ENCODE assay signal across 20 cellular contexts in the genomic region with DNA sequence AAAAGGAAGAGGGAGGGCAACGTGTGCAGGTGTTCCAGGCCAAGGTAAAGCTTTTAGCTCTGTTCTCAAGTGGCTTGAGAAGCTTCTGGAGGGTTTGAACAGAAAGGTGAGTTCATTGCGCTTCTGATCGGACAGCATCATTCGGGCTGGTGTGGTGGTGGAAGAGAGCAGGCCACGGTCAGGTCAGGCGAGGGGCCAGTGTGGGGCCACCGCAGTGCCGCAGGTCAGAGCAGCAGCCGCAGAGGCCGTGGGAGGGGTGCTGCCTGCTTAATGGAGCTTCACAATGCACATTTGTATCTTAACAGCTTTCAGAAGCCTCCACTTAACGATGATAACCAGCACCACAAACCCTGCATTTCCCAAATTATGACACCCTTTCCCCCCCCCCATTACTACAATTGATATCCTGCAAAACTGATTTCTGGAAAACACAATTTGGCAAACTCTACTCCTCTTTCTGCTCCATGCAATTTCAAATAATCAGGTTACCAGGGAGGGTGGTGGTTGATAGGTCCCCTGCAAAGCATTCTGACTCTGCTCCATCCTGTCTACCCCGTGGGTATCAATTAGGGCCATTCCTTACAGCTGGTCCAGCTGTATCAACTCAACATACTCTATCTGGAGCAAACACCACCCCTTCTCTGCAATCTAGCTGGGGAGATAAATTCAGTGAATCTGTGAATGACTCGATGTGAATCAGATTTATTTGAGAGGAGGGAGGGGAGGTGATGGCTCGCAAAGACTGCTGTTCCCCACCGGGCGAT.
DNase-seq lines count a peak whose midpoint lies in the region; ATAC-seq, FAIRE-seq and TF ChIP-seq lines count a peak whose summit lies in the region.
"Had no signal": no experiment of that assay in that cellular context is flagged by ENCODE, and none has a peak within 500 bp of the region (broad histone marks: within the 10 kb centered on the region; RNA-seq: fewer than 3 reads in every experiment).

No MANE protein-coding gene starts in this region.

- H3K4me1 ChIP-seq in right atrium auricular region (peaks cover 0 to 17% of the 10 kb centered on the region in 2 donors), right cardiac atrium (ENCODE audit: control insufficient read depth, insufficient read depth, low read length) (no peaks in the 10 kb centered on the region), K562 (replicated peaks in 1 of 2; ENCODE audit: control insufficient read depth in 2 of 2, insufficient read depth in 2 of 2, low read length in 2 of 2) (peaks cover 0 to 11% of the 10 kb centered on the region in 2 experiments; a peak in 1 of 5 replicates), osteoblast (ENCODE audit: insufficient read depth, low read length) (no peaks in the 10 kb centered on the region)
- H3K4me1 ChIP-seq: BE2C, Caco-2 had no signal

- H3K9me3 ChIP-seq in right atrium auricular region = no peaks in the 10 kb centered on the region
- no peaks in the 10 kb centered on the region for H3K9me3 ChIP-seq in right cardiac atrium (ENCODE audit: control insufficient read depth, low read length)
- H3K9me3 ChIP-seq in K562 (replicated peaks; ENCODE audit: control insufficient read depth, insufficient read depth, low read depth, low read length) = no peaks in the 10 kb centered on the region
- no peaks in the 10 kb centered on the region for H3K9me3 ChIP-seq in osteoblast (ENCODE audit: low read depth, low read length)
- H3K9me3 ChIP-seq: BE2C, Caco-2 had no signal

- no peak for TF ChIP-seq POLR2A in K562 (conservative IDR thresholded peaks at IDR 0.05)

- H3K4me2 ChIP-seq in K562 (ENCODE audit: insufficient read depth, low read length) = no peak overlapping the region
- H3K4me2 ChIP-seq in osteoblast (ENCODE audit: insufficient read depth, low read length) = no peak overlapping the region
- H3K4me2 ChIP-seq: GM23338 had no signal

- TF ChIP-seq CTCF in right atrium auricular region (IDR thresholded peaks at IDR 0.05) (no peak), K562 (IDR thresholded peaks at IDR 0.05 in 2 of 3, conservative IDR thresholded peaks at IDR 0.05 in 1 of 3; ENCODE audit: insufficient read depth in 2 of 3, low read depth in 1 of 3, low read length in 3 of 3) (no peak), osteoblast (IDR thresholded peaks at IDR 0.05; ENCODE audit: extremely low read depth, low read depth, low read length) (no peak)

- WGBS in right cardiac atrium = 79% methylated on average over 16 of the region's 16 CpGs
- 4% methylated on average over 15 of the region's 16 CpGs for WGBS in K562 (ENCODE audit: insufficient coverage, low coverage, missing lambda C conversion rate)

- H2AFZ ChIP-seq in K562 (ENCODE audit: low read depth, low read length) (no peak overlapping the region), osteoblast (ENCODE audit: low read length) (no peak overlapping the region)
- H2AFZ ChIP-seq: GM23338 had no signal

- H3K9ac ChIP-seq in K562 (ENCODE audit: insufficient read depth in 1 of 2, low read depth in 2 of 2, low read length in 2 of 2) = no peak overlapping the region

- CTCF ChIA-PET in K562 (lab: Yijun Ruan, JAX; ENCODE audit: low intra/inter-chr PET ratio) = no interaction called here

- no peaks in the 10 kb centered on the region for H3K79me2 ChIP-seq in K562 (ENCODE audit: control insufficient read depth, insufficient read depth, low read length)
- H3K79me2 ChIP-seq in osteoblast (ENCODE audit: insufficient read depth, low read length) = no peaks in the 10 kb centered on the region

- H4K20me1 ChIP-seq in K562 (replicated peaks; ENCODE audit: control insufficient read depth, insufficient read depth, low read length) (no peaks in the 10 kb centered on the region; the same call in 1 of the 2 replicates), osteoblast (ENCODE audit: insufficient read depth, low read length) (no peaks in the 10 kb centered on the region)

- H3K4me3 ChIP-seq in right atrium auricular region = no peak overlapping the region
- no peak overlapping the region for H3K4me3 ChIP-seq in right cardiac atrium (ENCODE audit: low read length)
- H3K4me3 ChIP-seq in K562 = no peak overlapping the region
- H3K4me3 ChIP-seq in osteoblast (ENCODE audit: insufficient read depth, low read length) = no peak overlapping the region
- H3K4me3 ChIP-seq: GM23338 had no signal

- no TSS peak for BruUV-seq in K562 (replicated peaks; lab: Mats Ljungman, UMichigan)

- TF ChIP-seq RAD21 in K562 (CRISPR knock-in tag; conservative IDR thresholded peaks at IDR 0.05 in 1 of 2, IDR thresholded peaks at IDR 0.05 in 1 of 2) = no peak

- POLR2A ChIA-PET in K562 (lab: Yijun Ruan, JAX) = interaction anchor here (0.5 to 0.7 kb wide), 3 partner anchors 14 to 503 kb away, joined by 3 to 5 read pairs (median 4); no protein-coding TSS in a partner anchor

- ATAC-seq in right cardiac atrium (no peak), K562 (no peak), GM19463 (IDR thresholded peaks at IDR 0.05; ENCODE audit: unreplicated experiment) (no peak), HG02981 (IDR thresholded peaks at IDR 0.05; ENCODE audit: unreplicated experiment) (no peak)
- ATAC-seq: GM23338 had no signal

- H3K27ac ChIP-seq in right atrium auricular region (no peak overlapping the region), right cardiac atrium (ENCODE audit: low read length) (no peak overlapping the region), K562 (ENCODE audit: extremely low read depth, low read depth, low read length) (no peak overlapping the region), osteoblast (ENCODE audit: low read depth, low read length) (no peak overlapping the region)

- intact Hi-C loops in right cardiac atrium (cut with DNase I) = no loop called here
- intact Hi-C loops in K562 (cut with micrococcal nuclease) = no loop called here

- TF ChIP-seq EP300 in K562 (IDR thresholded peaks at IDR 0.05; ENCODE audit: low read length) = no peak

- no peaks in the 10 kb centered on the region for H3K9me1 ChIP-seq in K562 (ENCODE audit: control insufficient read depth, insufficient read depth, low read length)

- in situ Hi-C loops in K562 (cut with MboI) = no loop called here

- no peaks in the 10 kb centered on the region for H3K36me3 ChIP-seq in right atrium auricular region
- no peaks in the 10 kb centered on the region for H3K36me3 ChIP-seq in K562 (ENCODE audit: control insufficient read depth, insufficient read depth, low read length)
- H3K36me3 ChIP-seq in osteoblast (ENCODE audit: insufficient read depth, low read length) = no peaks in the 10 kb centered on the region
- H3K36me3 ChIP-seq: BE2C had no signal

- H3K27me3 ChIP-seq in right atrium auricular region (peaks cover 0 to 11% of the 10 kb centered on the region in 2 donors), right cardiac atrium (ENCODE audit: control insufficient read depth, insufficient read depth) (no peaks in the 10 kb centered on the region), K562 (ENCODE audit: control insufficient read depth in 2 of 2, insufficient read depth in 2 of 2, low read length in 2 of 2) (peaks cover 51 to 67% of the 10 kb centered on the region in 2 experiments), osteoblast (ENCODE audit: insufficient read depth, low read length) (no peaks in the 10 kb centered on the region)

- FAIRE-seq in K562 (lab: Jason Lieb, UNC) (no peak), HTR-8/SVneo (lab: Jason Lieb, UNC) (no peak)
- FAIRE-seq: A204.1, D721Med, G401.6, GM12891, GM19239, H54 had no signal

- DNase-seq in right atrium auricular region (ENCODE audit: low spot score) (peak; percentile 21), right cardiac atrium (no peak), K562 (ENCODE audit: extremely low read depth in 1 of 4, low spot score in 3 of 4) (no peak), osteoblast (ENCODE audit: insufficient read length, low spot score, missing footprints) (peak; percentile 87), HTR-8/SVneo (ENCODE audit: insufficient read length, low spot score) (no peak)
- DNase-seq: ACHN; BE2C; C1 segment of cervical spinal cord; Caco-2; CD4-positive, CD25-positive, alpha-beta regulatory T cell; HCEC 1CT had no signal

TF ChIP-seq in K562, 482 proteins besides CTCF, POLR2A, EP300 and RAD21:
- no peak for TF ChIP-seq PCBP2 (IDR thresholded peaks at IDR 0.05; ENCODE audit: low read depth, low read length, poor library complexity, severe bottlenecking)
- TF ChIP-seq RUNX1 (IDR thresholded peaks at IDR 0.05; ENCODE audit: low read depth) = no peak
- TF ChIP-seq, protein P1, sequence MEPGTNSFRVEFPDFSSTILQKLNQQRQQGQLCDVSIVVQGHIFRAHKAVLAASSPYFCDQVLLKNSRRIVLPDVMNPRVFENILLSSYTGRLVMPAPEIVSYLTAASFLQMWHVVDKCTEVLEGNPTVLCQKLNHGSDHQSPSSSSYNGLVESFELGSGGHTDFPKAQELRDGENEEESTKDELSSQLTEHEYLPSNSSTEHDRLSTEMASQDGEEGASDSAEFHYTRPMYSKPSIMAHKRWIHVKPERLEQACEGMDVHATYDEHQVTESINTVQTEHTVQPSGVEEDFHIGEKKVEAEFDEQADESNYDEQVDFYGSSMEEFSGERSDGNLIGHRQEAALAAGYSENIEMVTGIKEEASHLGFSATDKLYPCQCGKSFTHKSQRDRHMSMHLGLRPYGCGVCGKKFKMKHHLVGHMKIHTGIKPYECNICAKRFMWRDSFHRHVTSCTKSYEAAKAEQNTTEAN (CRISPR knock-in tag; IDR thresholded peaks at IDR 0.05) = no peak
- no peak for TF ChIP-seq HDGF (IDR thresholded peaks at IDR 0.05)
- no peak for TF ChIP-seq IFI16 (CRISPR knock-in tag; IDR thresholded peaks at IDR 0.05)
- no peak for TF ChIP-seq ZNF717 (CRISPR knock-in tag; IDR thresholded peaks at IDR 0.05)
- TF ChIP-seq RBFOX2 (IDR thresholded peaks at IDR 0.05; ENCODE audit: low read depth, low read length) = no peak
- peak; percentile 25; the same call in 1 of the 2 replicates for TF ChIP-seq CBFA2T3 (IDR thresholded peaks at IDR 0.05)
- no peak for TF ChIP-seq MEF2A (IDR thresholded peaks at IDR 0.05; ENCODE audit: control insufficient read depth, low read depth, low read length)

Comparison
In these comparisons a context has a peak if more than half of its experiments do, and no peak if none do; other contexts are left out.
1. DNase-seq: peak in right atrium auricular region (single experiment) and osteoblast (single experiment); none in right cardiac atrium (0 of 3), K562 (0 of 4) and HTR-8/SVneo (single experiment).